11 cellular contexts compared by ENCODE assay signal in the genomic region with DNA sequence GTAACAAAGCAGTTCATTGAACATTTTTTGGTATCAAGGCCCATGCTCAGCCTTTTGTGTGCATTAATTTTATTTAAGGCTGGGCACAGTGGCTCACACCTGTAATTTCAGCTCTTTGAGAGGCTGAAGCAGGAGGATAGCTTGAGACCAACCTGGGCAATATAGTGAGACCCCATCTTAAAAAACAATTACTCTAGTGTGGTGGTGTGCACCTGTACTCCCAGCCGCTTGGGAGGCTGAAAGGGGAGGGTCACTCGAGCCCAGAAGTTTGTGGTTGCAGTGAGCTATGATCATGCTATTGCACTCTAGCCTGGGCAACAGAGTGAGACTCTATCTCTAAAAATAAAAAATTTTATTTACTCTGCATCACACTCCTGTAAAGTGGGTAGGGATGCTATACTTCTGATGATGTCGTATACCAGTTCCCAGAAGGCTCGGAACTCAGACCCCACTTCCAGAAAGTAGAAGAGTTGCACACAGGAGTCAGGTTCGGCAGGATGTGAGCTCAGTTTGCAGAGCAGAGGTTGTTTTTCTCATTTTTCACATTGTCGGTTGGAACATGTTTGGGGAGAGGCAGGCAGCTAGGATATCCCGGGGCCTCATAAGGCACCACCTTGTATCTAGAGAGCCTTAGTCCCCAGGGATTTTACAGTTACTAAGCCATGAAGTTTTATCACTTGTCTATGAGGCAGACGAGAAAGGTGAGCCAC.
A peak's percentile ranks its signal among the peaks of the same experiment; 100 is the strongest.
DNase-seq lines count a peak whose midpoint lies in the region; ATAC-seq, FAIRE-seq and TF ChIP-seq lines count a peak whose summit lies in the region.
"Had no signal": no experiment of that assay in that cellular context is flagged by ENCODE, and none has a peak within 500 bp of the region (broad histone marks: within the 10 kb centered on the region; RNA-seq: fewer than 3 reads in every experiment).

No MANE protein-coding gene starts in this region.

- no peak overlapping the region for H3K4me3 ChIP-seq in mesenchymal stem cell (ENCODE audit: insufficient read depth in 1 of 2, low read depth in 1 of 2, low read length in 2 of 2)
- no peak overlapping the region for H3K4me3 ChIP-seq in aorta (ENCODE audit: low read length in 2 of 2)

- intact Hi-C loops in activated T-helper 1 cell treated with anti-CD3 and anti-CD28 coated beads, Interleukin-12 subunit alpha, Interleukin-12 subunit beta, Interleukin-2, Interleukin-4 antibody, amounts not matched to agents 30 ng/mL and 10 ng/mL and 1 ng/mL, durations not matched to agents 14 hours and 24 hours and 36 hours (cut with micrococcal nuclease): loop anchor here (1.0 to 5.0 kb wide), 3 partner anchors 39 to 549 kb away; no protein-coding TSS in a partner anchor
- intact Hi-C loops in aorta (cut with DNase I): loop anchor here (5.0 to 10.0 kb wide), 3 partner anchors 107 to 377 kb away; a partner anchor contains a TSS

- no peak overlapping the region for H2AFZ ChIP-seq in mesenchymal stem cell (ENCODE audit: low read depth, low read length)

- H3K27me3 ChIP-seq in mesenchymal stem cell (ENCODE audit: control insufficient read depth in 1 of 2, insufficient read depth in 1 of 2, low read length in 2 of 2) (no peaks in the 10 kb centered on the region), aorta (ENCODE audit: control insufficient read depth in 1 of 2, insufficient read depth in 2 of 2, low read length in 1 of 2) (no peaks in the 10 kb centered on the region)

- peaks cover 3 to 7% of the 10 kb centered on the region in 2 experiments for H3K36me3 ChIP-seq in mesenchymal stem cell (ENCODE audit: control insufficient read depth in 1 of 2, insufficient read depth in 2 of 2, low read depth in 1 of 2, low read length in 2 of 2)
- H3K36me3 ChIP-seq in aorta (ENCODE audit: control insufficient read depth in 1 of 2, insufficient read depth in 2 of 2, low read length in 1 of 2): no peaks in the 10 kb centered on the region

- peak overlapping the region; percentile 43 for H3K4me3 Mint-ChIP-seq in stimulated activated naive CD8-positive, alpha-beta T cell treated with anti-CD3 and anti-CD28 coated beads, Interleukin-15, Interleukin-2, amounts not matched to agents 100 ng/mL and 50 ng/mL, for 24 hours
- H3K4me3 Mint-ChIP-seq in activated T-helper 1 cell treated with anti-CD3 and anti-CD28 coated beads, Interleukin-12 subunit alpha, Interleukin-12 subunit beta, Interleukin-2, Interleukin-4 antibody, amounts not matched to agents 30 ng/mL and 10 ng/mL and 1 ng/mL, durations not matched to agents 14 hours and 24 hours and 36 hours: peak overlapping the region; percentile 34

- no peak overlapping the region for H2BK15ac ChIP-seq in mesenchymal stem cell (ENCODE audit: low read depth, poor library complexity, severe bottlenecking)

- peaks cover 77% of the 10 kb centered on the region for H3K4me1 Mint-ChIP-seq in stimulated activated naive CD8-positive, alpha-beta T cell treated with anti-CD3 and anti-CD28 coated beads, Interleukin-15, Interleukin-2, amounts not matched to agents 100 ng/mL and 50 ng/mL, for 24 hours (ENCODE audit: low read depth)
- H3K4me1 Mint-ChIP-seq in activated T-helper 1 cell treated with anti-CD3 and anti-CD28 coated beads, Interleukin-12 subunit alpha, Interleukin-12 subunit beta, Interleukin-2, Interleukin-4 antibody, amounts not matched to agents 30 ng/mL and 10 ng/mL and 1 ng/mL, durations not matched to agents 14 hours and 24 hours and 36 hours (ENCODE audit: low read depth): peaks cover 71% of the 10 kb centered on the region

- no peak for ATAC-seq in stimulated activated naive CD8-positive, alpha-beta T cell treated with anti-CD3 and anti-CD28 coated beads, Interleukin-15, Interleukin-2, amounts not matched to agents 100 U/mL and 50 U/mL, for 24 hours
- ATAC-seq in aorta (ENCODE audit: low FRiP score) (no peak), HG03354 (IDR thresholded peaks at IDR 0.05; ENCODE audit: poor library complexity, severe bottlenecking, unreplicated experiment) (no peak)
- ATAC-seq: left colon had no signal

- no peaks in the 10 kb centered on the region for H3K27me3 Mint-ChIP-seq in stimulated activated naive CD8-positive, alpha-beta T cell treated with anti-CD3 and anti-CD28 coated beads, Interleukin-15, Interleukin-2, amounts not matched to agents 100 ng/mL and 50 ng/mL, for 24 hours
- H3K27me3 Mint-ChIP-seq in activated T-helper 1 cell treated with anti-CD3 and anti-CD28 coated beads, Interleukin-12 subunit alpha, Interleukin-12 subunit beta, Interleukin-2, Interleukin-4 antibody, amounts not matched to agents 30 ng/mL and 10 ng/mL and 1 ng/mL, durations not matched to agents 14 hours and 24 hours and 36 hours (ENCODE audit: insufficient read depth): no peaks in the 10 kb centered on the region

- no peak for FAIRE-seq in GM12892 (lab: Jason Lieb, UNC)

- no peak overlapping the region for H2BK5ac ChIP-seq in mesenchymal stem cell (ENCODE audit: low read depth, low read length, poor library complexity, severe bottlenecking)

- H4K91ac ChIP-seq in mesenchymal stem cell (ENCODE audit: low read length): no peak overlapping the region

- H4K8ac ChIP-seq in mesenchymal stem cell (ENCODE audit: low read length): no peak overlapping the region

- H3K36me3 Mint-ChIP-seq in stimulated activated naive CD8-positive, alpha-beta T cell treated with anti-CD3 and anti-CD28 coated beads, Interleukin-15, Interleukin-2, amounts not matched to agents 100 ng/mL and 50 ng/mL, for 24 hours (ENCODE audit: low read depth): peaks cover 36% of the 10 kb centered on the region
- H3K36me3 Mint-ChIP-seq in activated T-helper 1 cell treated with anti-CD3 and anti-CD28 coated beads, Interleukin-12 subunit alpha, Interleukin-12 subunit beta, Interleukin-2, Interleukin-4 antibody, amounts not matched to agents 30 ng/mL and 10 ng/mL and 1 ng/mL, durations not matched to agents 14 hours and 24 hours and 36 hours (ENCODE audit: low read depth): peaks cover 15% of the 10 kb centered on the region

- H3K27ac Mint-ChIP-seq in stimulated activated naive CD8-positive, alpha-beta T cell treated with anti-CD3 and anti-CD28 coated beads, Interleukin-15, Interleukin-2, amounts not matched to agents 100 ng/mL and 50 ng/mL, for 24 hours: peak overlapping the region; percentile 89
- H3K27ac Mint-ChIP-seq in activated T-helper 1 cell treated with anti-CD3 and anti-CD28 coated beads, Interleukin-12 subunit alpha, Interleukin-12 subunit beta, Interleukin-2, Interleukin-4 antibody, amounts not matched to agents 30 ng/mL and 10 ng/mL and 1 ng/mL, durations not matched to agents 14 hours and 24 hours and 36 hours: peak overlapping the region; percentile 91

- H3K4ac ChIP-seq in mesenchymal stem cell (ENCODE audit: low read depth in 1 of 2, low read length in 2 of 2): no peak overlapping the region

- WGBS in mesenchymal stem cell: 92% methylated on average over 5 of the region's 8 CpGs
- 37 to 44% methylated on average over 8 of the region's 8 CpGs for WGBS in aorta, 2 donors

- H3K4me1 ChIP-seq in mesenchymal stem cell (ENCODE audit: control insufficient read depth, insufficient read depth, low read depth, low read length): peaks cover 3% of the 10 kb centered on the region
- peaks cover 6 to 17% of the 10 kb centered on the region in 2 donors for H3K4me1 ChIP-seq in aorta (ENCODE audit: control insufficient read depth in 1 of 2, insufficient read depth in 2 of 2, low read length in 2 of 2)

- no peak overlapping the region for H2AK5ac ChIP-seq in mesenchymal stem cell (ENCODE audit: low read length, severe bottlenecking)

- no peak for DNase-seq in stimulated activated naive CD8-positive, alpha-beta T cell treated with anti-CD3 and anti-CD28 coated beads, Interleukin-15, Interleukin-2, amounts not matched to agents 100 U/mL and 50 U/mL, for 24 hours
- DNase-seq in activated T-helper 1 cell treated with anti-CD3 and anti-CD28 coated beads, Interleukin-12 subunit alpha, Interleukin-12 subunit beta, Interleukin-2, Interleukin-4 antibody, amounts not matched to agents 30 ng/mL and 10 ng/mL and 1 ng/mL, durations not matched to agents 14 hours and 24 hours and 36 hours (ENCODE audit: low spot score): no peak
- DNase-seq in mesenchymal stem cell: no peak
- DNase-seq in aorta: no peak
- no peak for DNase-seq in COLO829 (ENCODE audit: low spot score)
- no peak for DNase-seq in GM12892 (ENCODE audit: insufficient read length)
- DNase-seq: NCI-H69 had no signal

- no peaks in the 10 kb centered on the region for H3K9me3 Mint-ChIP-seq in stimulated activated naive CD8-positive, alpha-beta T cell treated with anti-CD3 and anti-CD28 coated beads, Interleukin-15, Interleukin-2, amounts not matched to agents 100 ng/mL and 50 ng/mL, for 24 hours
- H3K9me3 Mint-ChIP-seq in activated T-helper 1 cell treated with anti-CD3 and anti-CD28 coated beads, Interleukin-12 subunit alpha, Interleukin-12 subunit beta, Interleukin-2, Interleukin-4 antibody, amounts not matched to agents 30 ng/mL and 10 ng/mL and 1 ng/mL, durations not matched to agents 14 hours and 24 hours and 36 hours: no peaks in the 10 kb centered on the region

- H3K9me3 ChIP-seq in mesenchymal stem cell (ENCODE audit: control insufficient read depth, low read length) (no peaks in the 10 kb centered on the region), aorta (ENCODE audit: control insufficient read depth, low read length) (no peaks in the 10 kb centered on the region)

- no peak overlapping the region for H2BK120ac ChIP-seq in mesenchymal stem cell (ENCODE audit: low read depth, low read length)

- no peak overlapping the region for H3K27ac ChIP-seq in mesenchymal stem cell (ENCODE audit: low read length, poor library complexity, severe bottlenecking)
- H3K27ac ChIP-seq in aorta (ENCODE audit: low read depth in 1 of 2, low read length in 2 of 2): peak overlapping the region; percentile 85 to 88
- H3K27ac ChIP-seq: C4-2B had no signal

- no peak overlapping the region for H3K23ac ChIP-seq in mesenchymal stem cell (ENCODE audit: low read length in 2 of 2)

- peak overlapping the region; percentile 61 for H3K9ac ChIP-seq in mesenchymal stem cell (ENCODE audit: low read length)

- TF ChIP-seq POLR2A in GM12892 (IDR thresholded peaks at IDR 0.05; ENCODE audit: low read depth, low read length): no peak

- peak overlapping the region in 1 of 2 experiments; percentile 44 for H3K14ac ChIP-seq in mesenchymal stem cell (ENCODE audit: low read length in 2 of 2)

- H3K18ac ChIP-seq in mesenchymal stem cell (ENCODE audit: low read depth in 1 of 2, low read length in 2 of 2): no peak overlapping the region

- peaks cover 32% of the 10 kb centered on the region for H3K79me1 ChIP-seq in mesenchymal stem cell (replicated peaks; ENCODE audit: low read length, poor library complexity, severe bottlenecking)

- no peak overlapping the region for H3K4me2 ChIP-seq in mesenchymal stem cell (ENCODE audit: low read length, poor library complexity, severe bottlenecking)

- H2BK12ac ChIP-seq in mesenchymal stem cell (ENCODE audit: low read length in 2 of 2): no peak overlapping the region
